Comparison of ENCODE assay signal across 7 cellular contexts in genomic region chr17:44122825-44123355, GRCh38. TPM values are rescaled to one million over a fixed set of nuclear protein-coding genes. Genes with fewer than 3 reads are reported as not detected.
DNase-seq lines count a peak whose midpoint lies in the region; ATAC-seq and TF ChIP-seq lines count a peak whose summit lies in the region.

No MANE protein-coding gene starts in this region.

- ATAC-seq in GM19351 (IDR thresholded peaks at IDR 0.05; ENCODE audit: unreplicated experiment) (peak; percentile 31), HG03045 (IDR thresholded peaks at IDR 0.05; ENCODE audit: unreplicated experiment) (peak; percentile 28), gastrocnemius medialis (peak; percentile 5 to 10)

- intact Hi-C loops in gastrocnemius medialis (cut with DNase I; ENCODE audit: low total_unique reads): loop anchor here (1.0 to 5.0 kb wide), 2 partner anchors 53 to 204 kb away; partner anchors contain the start of gene G6PC3

- DNase-seq in activated CD4-positive, alpha-beta T cell treated with anti-CD3 and anti-CD28 coated beads, Interleukin-2, amount 50 U/mL, for 48 hours: peak; percentile 9 to 22
- no peak for DNase-seq in fibroblast of villous mesenchyme (ENCODE audit: low read depth)
- no peak for DNase-seq in gastrocnemius medialis
- no peak for DNase-seq in NCI-H1436 treated with DMSO at 0.1 percent for 48 hours (lab: John Stamatoyannopoulos, UW)
- DNase-seq in NCI-H345 treated with DMSO at 0.1 percent for 48 hours (lab: John Stamatoyannopoulos, UW; ENCODE audit: unreplicated experiment): no peak

- in situ Hi-C loops in gastrocnemius medialis (cut with MboI; ENCODE audit: low sequenced_read_pairs in 4 of 4): loop anchor here in 2 of 4 donors (5.0 to 10.0 kb wide), 2 partner anchors 56 to 58 kb away; partner anchors contain the start of gene LSM12 (in 2 of the 2)

- no peaks in the 10 kb centered on the region for H3K27me3 ChIP-seq in gastrocnemius medialis

- TF ChIP-seq CTCF in fibroblast of villous mesenchyme (IDR thresholded peaks at IDR 0.05; ENCODE audit: insufficient read depth, low read depth, low read length) (no peak), gastrocnemius medialis (IDR thresholded peaks at IDR 0.05 in 4 of 5, conservative IDR thresholded peaks at IDR 0.05 in 1 of 5) (no peak)

- no peak for TF ChIP-seq POLR2A in gastrocnemius medialis (IDR thresholded peaks at IDR 0.05)

- H3K4me3 ChIP-seq in fibroblast of villous mesenchyme (ENCODE audit: low read depth, low read length): peak overlapping the region; percentile 76
- peak overlapping the region; percentile 81 to 97 (median 89) for H3K4me3 ChIP-seq in gastrocnemius medialis

- peak overlapping the region; percentile 93 to 99 (median 96) for H3K27ac ChIP-seq in gastrocnemius medialis

- peaks cover 48 to 54% of the 10 kb centered on the region in 2 donors for H3K4me1 ChIP-seq in gastrocnemius medialis

- no peaks in the 10 kb centered on the region for H3K36me3 ChIP-seq in gastrocnemius medialis

- no peaks in the 10 kb centered on the region for H3K9me3 ChIP-seq in gastrocnemius medialis

RNA-seq across cellular contexts. Expression of gene HDAC5, which starts 0.6 kb away (rescaled TPM):
- total RNA-seq in fibroblast of villous mesenchyme (36.7 and 62.8 TPM in 2 replicates), gastrocnemius medialis (100 to 1,000 TPM in 2 of 4 donors, 10 to 100 TPM in 2; 36.5 to 301 (median 88.0) TPM)

RNA-seq across cellular contexts. Expression of gene HROB, which starts 18.8 kb away (rescaled TPM):
- total RNA-seq in fibroblast of villous mesenchyme (3.0 and 3.2 TPM in 2 replicates), gastrocnemius medialis (1 to 10 TPM in 3 of 4 donors, under 1 TPM in 1; 0.97 to 7.4 (median 1.9) TPM)

RNA-seq across cellular contexts. Expression of gene ASB16, which starts 47.6 kb away (rescaled TPM):
- total RNA-seq in fibroblast of villous mesenchyme (under 0.01 TPM in 1 of 2 replicates, not detected in the other), gastrocnemius medialis (100 to 1,000 TPM in 1 of 4 donors, 10 to 100 TPM in 3; 13.2 to 134 (median 34.2) TPM)

RNA-seq across cellular contexts. Expression of gene G6PC3, which starts 52.4 kb away (rescaled TPM):
- total RNA-seq in fibroblast of villous mesenchyme (27.4 and 27.6 TPM in 2 replicates), gastrocnemius medialis (10 to 100 TPM; 30.5 to 40.5 (median 36.4) TPM)

RNA-seq across cellular contexts. Expression of gene LSM12, which starts 56.4 kb away (rescaled TPM):
- 53.5 and 82.5 TPM in 2 replicates for total RNA-seq in fibroblast of villous mesenchyme
- total RNA-seq in gastrocnemius medialis: 10 to 100 TPM; 41.6 to 79.0 (median 56.5) TPM

Comparison
In these comparisons a context has a peak if more than half of its experiments do, and no peak if none do; other contexts are left out.
1. DNase-seq: peak in activated CD4-positive, alpha-beta T cell treated with anti-CD3 and anti-CD28 coated beads, Interleukin-2, amount 50 U/mL, for 48 hours (2 of 2); none in fibroblast of villous mesenchyme (single experiment), gastrocnemius medialis (0 of 2), NCI-H1436 treated with DMSO at 0.1 percent for 48 hours (single experiment) and NCI-H345 treated with DMSO at 0.1 percent for 48 hours (single experiment).
2. RNA of gene ASB16, which starts 47.6 kb away (total RNA-seq): 13.2 to 134 TPM in gastrocnemius medialis; under 0.01 TPM in fibroblast of villous mesenchyme; every median in the first group is over 10 times any median in the second.
3. Peak in every context shown above with its lines, with median percentiles within 50 percentile points of each other: ATAC-seq.